ENCODE assay signal across 25 cellular contexts in genomic region chr3:47342156-47342555, GRCh38. TPM values are rescaled to one million over a fixed set of nuclear protein-coding genes. Genes with fewer than 3 reads are reported as not detected.
DNase-seq lines count a peak whose midpoint lies in the region; ATAC-seq, FAIRE-seq and TF ChIP-seq lines count a peak whose summit lies in the region.
"Had no signal": no experiment of that assay in that cellular context is flagged by ENCODE, and none has a peak within 500 bp of the region (broad histone marks: within the 10 kb centered on the region; RNA-seq: fewer than 3 reads in every experiment).

No MANE protein-coding gene starts in this region.

- H3F3A ChIP-seq in GM23338 (replicated peaks; ENCODE audit: low read depth) = no peaks in the 10 kb centered on the region

- H3K9me3 Mint-ChIP-seq in natural killer cell (no peaks in the 10 kb centered on the region), GM23338 (no peaks in the 10 kb centered on the region; the same call in 2 of the 3 replicates)
- no peaks in the 10 kb centered on the region for H3K9me3 Mint-ChIP-seq in natural killer cell treated with Interleukin-12 subunit alpha and Interleukin-12 subunit beta and Interleukin-15 and Interleukin-18, amount 100 ng/mL, for 72 hours
- no peaks in the 10 kb centered on the region for H3K9me3 Mint-ChIP-seq in activated T-helper 17 cell treated with anti-CD3 and anti-CD28 coated beads, Interleukin-2, amount 50 U/mL, for 72 hours
- H3K9me3 Mint-ChIP-seq: activated T-helper 1 cell treated with anti-CD3 and anti-CD28 coated beads, Interleukin-12 subunit alpha, Interleukin-12 subunit beta, Interleukin-2, Interleukin-4 antibody, amounts not matched to agents 30 ng/mL and 10 ng/mL and 1 ng/mL, durations not matched to agents 14 hours and 24 hours and 36 hours; CD14-positive monocyte; IgD-negative memory B cell; T-helper 1 cell treated with Interleukin-12 subunit alpha and Interleukin-12 subunit beta and Interleukin-4 antibody, amounts not matched to agents 30 μg/mL and 1 μg/mL, for 36 hours had no signal

- H3K36me3 Mint-ChIP-seq in natural killer cell (peaks cover 13% of the 10 kb centered on the region), GM23338 (ENCODE audit: low read depth) (peaks cover 61% of the 10 kb centered on the region)
- H3K36me3 Mint-ChIP-seq in natural killer cell treated with Interleukin-12 subunit alpha and Interleukin-12 subunit beta and Interleukin-15 and Interleukin-18, amount 100 ng/mL, for 72 hours = peaks cover 21% of the 10 kb centered on the region
- peaks cover 78% of the 10 kb centered on the region for H3K36me3 Mint-ChIP-seq in activated T-helper 17 cell treated with anti-CD3 and anti-CD28 coated beads, Interleukin-2, amount 50 U/mL, for 72 hours (ENCODE audit: low read depth)

- no peaks in the 10 kb centered on the region for H3K4me1 ChIP-seq in GM23338 (ENCODE audit: insufficient read depth)

- H3K4me3 ChIP-seq in fibroblast of villous mesenchyme (ENCODE audit: low read depth, low read length) (no peak overlapping the region), GM23338 (no peak overlapping the region)
- H3K4me3 ChIP-seq: dorsolateral prefrontal cortex, heart right ventricle, ovary, SK-N-MC had no signal

- H3K9me2 ChIP-seq in GM23338 (ENCODE audit: insufficient read depth) = no peaks in the 10 kb centered on the region

- no peak for TF ChIP-seq CTCF in natural killer cell (IDR thresholded peaks at IDR 0.05)
- no peak for TF ChIP-seq CTCF in fibroblast of villous mesenchyme (IDR thresholded peaks at IDR 0.05; ENCODE audit: insufficient read depth, low read depth, low read length)
- no peak for TF ChIP-seq CTCF in GM23338 (conservative IDR thresholded peaks at IDR 0.05; ENCODE audit: low read depth in 2 of 2)

- no peak overlapping the region for H2AFZ ChIP-seq in GM23338

- H3K4me1 Mint-ChIP-seq in natural killer cell = peaks cover 19 to 26% of the 10 kb centered on the region in 2 donors
- peaks cover 20% of the 10 kb centered on the region in 2 donors for H3K4me1 Mint-ChIP-seq in natural killer cell treated with Interleukin-12 subunit alpha and Interleukin-12 subunit beta and Interleukin-15 and Interleukin-18, amount 100 ng/mL, for 72 hours (ENCODE audit: low read depth in 2 of 2)
- no peaks in the 10 kb centered on the region for H3K4me1 Mint-ChIP-seq in activated T-helper 17 cell treated with anti-CD3 and anti-CD28 coated beads, Interleukin-2, amount 50 U/mL, for 72 hours
- H3K4me1 Mint-ChIP-seq in GM23338 = peaks cover 2% of the 10 kb centered on the region; the same call in 2 of the 3 replicates

- H3K27ac ChIP-seq in GM23338 (ENCODE audit: low read depth) = no peak overlapping the region
- H3K27ac ChIP-seq: dorsolateral prefrontal cortex, heart right ventricle, ovary, SK-N-MC had no signal

- peaks cover 7% of the 10 kb centered on the region for H3K36me3 ChIP-seq in GM23338 (ENCODE audit: insufficient read depth)
- H3K36me3 ChIP-seq: ovary had no signal

- H3K27ac Mint-ChIP-seq in natural killer cell = peak overlapping the region; percentile 33 to 77
- H3K27ac Mint-ChIP-seq in natural killer cell treated with Interleukin-12 subunit alpha and Interleukin-12 subunit beta and Interleukin-15 and Interleukin-18, amount 100 ng/mL, for 72 hours = peak overlapping the region in 1 of 2 donors; percentile 6
- H3K27ac Mint-ChIP-seq in activated T-helper 17 cell treated with anti-CD3 and anti-CD28 coated beads, Interleukin-2, amount 50 U/mL, for 72 hours = peak overlapping the region; percentile 49
- H3K27ac Mint-ChIP-seq in GM23338 = no peak overlapping the region
- H3K27ac Mint-ChIP-seq: activated T-helper 1 cell treated with anti-CD3 and anti-CD28 coated beads, Interleukin-12 subunit alpha, Interleukin-12 subunit beta, Interleukin-2, Interleukin-4 antibody, amounts not matched to agents 30 ng/mL and 10 ng/mL and 1 ng/mL, durations not matched to agents 14 hours and 24 hours and 36 hours; T-helper 1 cell treated with Interleukin-12 subunit alpha and Interleukin-12 subunit beta and Interleukin-4 antibody, amounts not matched to agents 30 μg/mL and 1 μg/mL, for 36 hours had no signal

- H3K4me3 Mint-ChIP-seq in natural killer cell (peak overlapping the region; percentile 70), GM23338 (no peak overlapping the region)
- H3K4me3 Mint-ChIP-seq in natural killer cell treated with Interleukin-12 subunit alpha and Interleukin-12 subunit beta and Interleukin-15 and Interleukin-18, amount 100 ng/mL, for 72 hours = no peak overlapping the region
- no peak overlapping the region for H3K4me3 Mint-ChIP-seq in activated T-helper 17 cell treated with anti-CD3 and anti-CD28 coated beads, Interleukin-2, amount 50 U/mL, for 72 hours
- H3K4me3 Mint-ChIP-seq: activated T-helper 1 cell treated with anti-CD3 and anti-CD28 coated beads, Interleukin-12 subunit alpha, Interleukin-12 subunit beta, Interleukin-2, Interleukin-4 antibody, amounts not matched to agents 30 ng/mL and 10 ng/mL and 1 ng/mL, durations not matched to agents 14 hours and 24 hours and 36 hours; CD14-positive monocyte; T-helper 1 cell treated with Interleukin-12 subunit alpha and Interleukin-12 subunit beta and Interleukin-4 antibody, amounts not matched to agents 30 μg/mL and 1 μg/mL, for 36 hours had no signal

- H3K79me2 ChIP-seq in GM23338 (replicated peaks; ENCODE audit: insufficient read depth) = no peaks in the 10 kb centered on the region

- peaks cover 7% of the 10 kb centered on the region; the same call in 1 of the 2 replicates for H4K20me1 ChIP-seq in GM23338 (replicated peaks; ENCODE audit: insufficient read depth)

- no peak for DNase-seq in natural killer cell
- no peak for DNase-seq in natural killer cell treated with Interleukin-12 subunit alpha and Interleukin-12 subunit beta and Interleukin-15 and Interleukin-18, amount 100 ng/mL, for 72 hours (ENCODE audit: low spot score)
- DNase-seq in fibroblast of villous mesenchyme (ENCODE audit: low read depth) = peak; percentile 33
- no peak for DNase-seq in GM23338 (ENCODE audit: low spot score)
- DNase-seq in A172 (ENCODE audit: low spot score) = no peak
- DNase-seq in frontal cortex (ENCODE audit: low spot score in 2 of 2) = no peak
- DNase-seq: amygdala; central memory CD4-positive, alpha-beta T cell; dorsolateral prefrontal cortex; heart right ventricle; mesenchymal stem cell; NCI-H1105; NCI-H2029; NCI-H2227 treated with DMSO at 0.1 percent for 48 hours; ovary; stimulated activated CD4-positive, alpha-beta T cell treated with anti-CD3 and anti-CD28 coated beads, Interleukin-12 subunit alpha, Interleukin-12 subunit beta, amount 100 ng/mL, for 4 hours; stimulated activated CD4-positive, alpha-beta T cell treated with anti-CD3 and anti-CD28 coated beads, Interleukin-4, amount 100 ng/mL, for 24 hours; stimulated activated naive CD4-positive, alpha-beta T cell treated with Interleukin-2 at 50 U/mL for 16 hours had no signal

- H3K27me3 Mint-ChIP-seq in natural killer cell (ENCODE audit: low read depth in 2 of 2) = no peaks in the 10 kb centered on the region
- H3K27me3 Mint-ChIP-seq in natural killer cell treated with Interleukin-12 subunit alpha and Interleukin-12 subunit beta and Interleukin-15 and Interleukin-18, amount 100 ng/mL, for 72 hours = no peaks in the 10 kb centered on the region
- no peaks in the 10 kb centered on the region for H3K27me3 Mint-ChIP-seq in activated T-helper 17 cell treated with anti-CD3 and anti-CD28 coated beads, Interleukin-2, amount 50 U/mL, for 72 hours
- H3K27me3 Mint-ChIP-seq in GM23338 (ENCODE audit: insufficient read depth, low read depth, poor library complexity) = peaks cover 6% of the 10 kb centered on the region
- H3K27me3 Mint-ChIP-seq: IgD-negative memory B cell had no signal

- FAIRE-seq in frontal cortex (lab: Jason Lieb, UNC) = no peak
- FAIRE-seq: GM19239 had no signal

- no peaks in the 10 kb centered on the region for H3K27me3 ChIP-seq in GM23338 (ENCODE audit: insufficient read depth)
- H3K27me3 ChIP-seq: dorsolateral prefrontal cortex, heart right ventricle, ovary had no signal

- ATAC-seq in natural killer cell (peak in 2 of 3 donors; percentile 14 to 21), GM23338 (no peak)
- no peak for ATAC-seq in natural killer cell treated with Interleukin-12 subunit alpha and Interleukin-12 subunit beta and Interleukin-15 and Interleukin-18, amount 100 ng/mL, for 72 hours
- ATAC-seq in activated T-helper 17 cell treated with anti-CD3 and anti-CD28 coated beads, Interleukin-2, amount 50 U/mL, for 72 hours (replicated peaks) = no peak
- ATAC-seq: heart right ventricle had no signal

- intact Hi-C loops in natural killer cell (cut with micrococcal nuclease) = no loop called here

- H3K4me2 ChIP-seq in GM23338 = no peak overlapping the region

TF ChIP-seq in GM23338, 12 proteins besides CTCF, POLR2A, EP300 and RAD21 (continues in another document):
- TF ChIP-seq POLR2AphosphoS5 (IDR thresholded peaks at IDR 0.05; ENCODE audit: low read depth) = no peak

RNA-seq across cellular contexts. Expression of gene PTPN23, which starts 38.7 kb away (rescaled TPM):
- total RNA-seq in natural killer cell = 10 to 100 TPM; 49.3 to 73.6 (median 52.0) TPM
- total RNA-seq in natural killer cell treated with Interleukin-12 subunit alpha and Interleukin-12 subunit beta and Interleukin-15 and Interleukin-18, amount 100 ng/mL, for 72 hours = 10 to 100 TPM; 30.5 to 45.3 TPM
- 10 to 100 TPM; 28.7 to 32.0 TPM for total RNA-seq in activated T-helper 17 cell treated with anti-CD3 and anti-CD28 coated beads, Interleukin-2, amount 50 U/mL, for 72 hours
- 20.7 and 25.4 TPM in 2 replicates for total RNA-seq in fibroblast of villous mesenchyme
- 33.9 and 48.8 TPM in 2 replicates for total RNA-seq in GM23338 (2014; rRNA removed; shearing (Covaris generic))
- polyA plus RNA-seq in GM23338 (2016; fragmentation: Nextera tagmentation; extraction: Ambion mirVana) = 14.3 and 16.1 TPM in 2 replicates
- total RNA-seq in A172 (2014; rRNA removed; shearing (Covaris generic)) = 12.1 and 15.1 TPM in 2 replicates
- 19.2 TPM for total RNA-seq in frontal cortex

RNA-seq across cellular contexts. Expression of gene KLHL18, which starts 59.4 kb away (rescaled TPM):
- total RNA-seq in natural killer cell = 10 to 100 TPM; 37.3 to 47.9 (median 45.2) TPM
- 10 to 100 TPM; 38.9 to 65.3 TPM for total RNA-seq in natural killer cell treated with Interleukin-12 subunit alpha and Interleukin-12 subunit beta and Interleukin-15 and Interleukin-18, amount 100 ng/mL, for 72 hours
- total RNA-seq in activated T-helper 17 cell treated with anti-CD3 and anti-CD28 coated beads, Interleukin-2, amount 50 U/mL, for 72 hours = 10 to 100 TPM; 19.1 to 54.8 TPM
- total RNA-seq in fibroblast of villous mesenchyme = 20.3 and 22.9 TPM in 2 replicates
- 16.8 and 18.1 TPM in 2 replicates for total RNA-seq in GM23338 (2014; rRNA removed; shearing (Covaris generic))
- polyA plus RNA-seq in GM23338 (2016; fragmentation: Nextera tagmentation; extraction: Ambion mirVana) = 11.3 and 13.9 TPM in 2 replicates
- 12.1 and 14.9 TPM in 2 replicates for total RNA-seq in A172 (2014; rRNA removed; shearing (Covaris generic))
- 26.1 TPM for total RNA-seq in frontal cortex

RNA-seq across cellular contexts. Expression of gene KIF9, which starts 59.6 kb away (rescaled TPM):
- total RNA-seq in natural killer cell (10 to 100 TPM; 11.4 to 21.9 (median 21.4) TPM), fibroblast of villous mesenchyme (1.6 and 2.2 TPM in 2 replicates), frontal cortex (4.5 TPM)
- 1 to 10 TPM; 3.2 to 8.2 TPM for total RNA-seq in natural killer cell treated with Interleukin-12 subunit alpha and Interleukin-12 subunit beta and Interleukin-15 and Interleukin-18, amount 100 ng/mL, for 72 hours
- total RNA-seq in activated T-helper 17 cell treated with anti-CD3 and anti-CD28 coated beads, Interleukin-2, amount 50 U/mL, for 72 hours = 1 to 10 TPM; 3.0 to 5.6 TPM
- total RNA-seq in GM23338 (2014; rRNA removed; shearing (Covaris generic)) = 4.1 and 14.0 TPM in 2 replicates
- polyA plus RNA-seq in GM23338 (2016; fragmentation: Nextera tagmentation; extraction: Ambion mirVana) = 10.3 and 12.6 TPM in 2 replicates
- total RNA-seq in A172 (2014; rRNA removed; shearing (Covaris generic)) = 9.1 and 12.2 TPM in 2 replicates

Comparison
In these comparisons a context has a peak if more than half of its experiments do, and no peak if none do; other contexts are left out.
1. ATAC-seq: peak in natural killer cell (2 of 3); none in natural killer cell treated with Interleukin-12 subunit alpha and Interleukin-12 subunit beta and Interleukin-15 and Interleukin-18, amount 100 ng/mL, for 72 hours (0 of 2), activated T-helper 17 cell treated with anti-CD3 and anti-CD28 coated beads, Interleukin-2, amount 50 U/mL, for 72 hours (single experiment) and GM23338 (single experiment).